Comparison of ENCODE assay signal across 21 cellular contexts in the genomic region with DNA sequence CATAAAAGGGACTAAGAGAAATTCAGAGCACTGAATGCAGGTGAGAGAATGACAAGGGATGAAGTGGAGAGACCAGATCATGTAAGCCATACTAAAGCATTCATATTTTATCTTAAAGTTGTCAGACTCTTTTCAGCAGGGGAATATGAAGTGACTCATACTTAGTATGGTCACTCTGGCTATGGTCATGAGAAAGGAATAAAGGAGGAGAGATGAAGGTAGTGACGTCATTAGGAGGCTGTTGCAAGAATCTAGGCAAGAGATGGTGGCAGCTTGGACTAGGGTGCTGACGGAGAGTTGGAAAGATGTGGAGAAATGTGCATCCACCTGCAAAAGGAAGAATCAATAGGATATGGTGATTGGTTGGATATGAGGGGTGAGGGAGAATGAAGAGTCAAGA.
DNase-seq lines count a peak whose midpoint lies in the region; ATAC-seq, FAIRE-seq and TF ChIP-seq lines count a peak whose summit lies in the region.
"Had no signal": no experiment of that assay in that cellular context is flagged by ENCODE, and none has a peak within 500 bp of the region (broad histone marks: within the 10 kb centered on the region; RNA-seq: fewer than 3 reads in every experiment).

No MANE protein-coding gene starts in this region.

- in situ Hi-C loops in HepG2 (cut with HindIII; ENCODE audit: extremely low pct_ligation_motif_present, low pct_unique_long_range_greater_than_20kb), result no loop called here

- no peaks in the 10 kb centered on the region for H3K9me3 ChIP-seq in HepG2 (ENCODE audit: low read length)
- no peaks in the 10 kb centered on the region for H3K9me3 ChIP-seq in right lobe of liver
- no peaks in the 10 kb centered on the region for H3K9me3 ChIP-seq in fibroblast of lung (ENCODE audit: control insufficient read depth, insufficient read depth, low read depth, low read length)

- WGBS in HepG2 (ENCODE audit: low lambda C conversion rate), result 17% methylated on average over 2 of the region's 2 CpGs
- 61% methylated on average over 2 of the region's 2 CpGs for WGBS in right lobe of liver (ENCODE audit: insufficient coverage, low coverage, low lambda C conversion rate, missing lambda C conversion rate)

- TF ChIP-seq RAD21 in HepG2 (CRISPR knock-in tag; IDR thresholded peaks at IDR 0.05), result no peak

- no peaks in the 10 kb centered on the region for H4K20me1 ChIP-seq in HepG2 (ENCODE audit: insufficient read depth, low read length)
- H4K20me1 ChIP-seq in fibroblast of lung (ENCODE audit: control insufficient read depth, extremely low read depth, insufficient read depth, low read length), result no peaks in the 10 kb centered on the region
- H4K20me1 ChIP-seq: BLaER1 treated with 17β-estradiol and CSF1 and Interleukin-3, amounts not matched to agents 10 nM and 100 nM had no signal

- no peak overlapping the region for H3K9ac ChIP-seq in HepG2 (ENCODE audit: insufficient read depth, low read depth, low read length)
- no peak overlapping the region for H3K9ac ChIP-seq in fibroblast of lung (ENCODE audit: insufficient read depth, low read length)
- H3K9ac ChIP-seq: BLaER1 treated with 17β-estradiol and CSF1 and Interleukin-3, amounts not matched to agents 10 nM and 100 nM had no signal

- no peak overlapping the region for H3K4me3 ChIP-seq in HepG2 (replicated peaks in 1 of 3; ENCODE audit: insufficient read depth in 1 of 3, low read depth in 2 of 3, low read length in 3 of 3)
- no peak overlapping the region for H3K4me3 ChIP-seq in right lobe of liver
- no peak overlapping the region for H3K4me3 ChIP-seq in fibroblast of lung (replicated peaks in 1 of 4; ENCODE audit: control extremely low read depth in 1 of 4, insufficient read depth in 1 of 4, low read depth in 3 of 4, low read length in 4 of 4)
- H3K4me3 ChIP-seq: BLaER1 treated with 17β-estradiol and CSF1 and Interleukin-3, amounts not matched to agents 10 nM and 100 nM; SK-N-MC had no signal

- no peak for FAIRE-seq in HepG2 (lab: Jason Lieb, UNC)
- FAIRE-seq: H1 had no signal

- H3K4me2 ChIP-seq in HepG2 (ENCODE audit: low read depth, low read length), result no peak overlapping the region
- H3K4me2 ChIP-seq in fibroblast of lung (ENCODE audit: extremely low read depth, insufficient read depth, low read length), result no peak overlapping the region

- ATAC-seq in HepG2, result no peak
- no peak for ATAC-seq in right lobe of liver
- ATAC-seq in GM19463 (IDR thresholded peaks at IDR 0.05; ENCODE audit: unreplicated experiment), result no peak
- ATAC-seq in GM19328 (IDR thresholded peaks at IDR 0.05; ENCODE audit: unreplicated experiment), result no peak
- ATAC-seq: CD8-positive, alpha-beta T cell had no signal

- DNase-seq in HepG2 (ENCODE audit: low spot score) (no peak), right lobe of liver (no peak), RPMI7951 (ENCODE audit: low read depth) (peak; percentile 31), fibroblast of lung (ENCODE audit: low read depth in 2 of 2) (peak; percentile 11 to 49), stromal cell of bone marrow (ENCODE audit: low read depth) (peak; percentile 26), glomerular visceral epithelial cell (ENCODE audit: extremely low spot score) (no peak)
- DNase-seq: 8988T; CD8-positive, alpha-beta T cell; DMS53; MM.1S; NCI-H1092; NCI-H1436 treated with DMSO at 0.1 percent for 48 hours; NCI-H2081; NCI-H774; OCI-M1; SHP77 had no signal

- intact Hi-C loops in HepG2 (cut with micrococcal nuclease; ENCODE audit: unreplicated experiment), result no loop called here
- intact Hi-C loops in right lobe of liver (cut with DNase I), result no loop called here

- TF ChIP-seq EP300 in HepG2 (IDR thresholded peaks at IDR 0.05; ENCODE audit: low read depth in 2 of 2, low read length in 2 of 2) (no peak), HepG2 (CRISPR knock-in tag; IDR thresholded peaks at IDR 0.05; ENCODE audit: borderline replicate concordance) (no peak)

- TF ChIP-seq POLR2A in HepG2 (IDR thresholded peaks at IDR 0.05; ENCODE audit: insufficient read depth in 1 of 2, low read depth in 2 of 2, low read length in 2 of 2), result no peak
- no peak for TF ChIP-seq POLR2A in right lobe of liver (IDR thresholded peaks at IDR 0.05)

- no peaks in the 10 kb centered on the region for H3K36me3 ChIP-seq in HepG2 (replicated peaks in 1 of 2; ENCODE audit: control insufficient read depth in 1 of 2, insufficient read depth in 2 of 2, low read length in 2 of 2)
- no peaks in the 10 kb centered on the region for H3K36me3 ChIP-seq in right lobe of liver
- H3K36me3 ChIP-seq in fibroblast of lung (ENCODE audit: control insufficient read depth, insufficient read depth, low read length), result no peaks in the 10 kb centered on the region
- H3K36me3 ChIP-seq: BLaER1 treated with 17β-estradiol and CSF1 and Interleukin-3, amounts not matched to agents 10 nM and 100 nM had no signal

- H3K4me1 ChIP-seq in HepG2 (ENCODE audit: insufficient read depth, low read length) (no peaks in the 10 kb centered on the region), right lobe of liver (no peaks in the 10 kb centered on the region), fibroblast of lung (ENCODE audit: control insufficient read depth, extremely low read depth, insufficient read depth, low read length) (no peaks in the 10 kb centered on the region)

- BruUV-seq in HepG2 (replicated peaks; lab: Mats Ljungman, UMichigan), result no TSS peak

- H3K79me2 ChIP-seq in HepG2 (ENCODE audit: insufficient read depth, low read length) (no peaks in the 10 kb centered on the region), fibroblast of lung (ENCODE audit: control insufficient read depth, insufficient read depth, low read length) (no peaks in the 10 kb centered on the region)

- H3K27me3 ChIP-seq in HepG2 (ENCODE audit: control insufficient read depth in 1 of 2, insufficient read depth in 2 of 2, low read length in 2 of 2) (no peaks in the 10 kb centered on the region), right lobe of liver (no peaks in the 10 kb centered on the region), fibroblast of lung (ENCODE audit: control insufficient read depth, insufficient read depth, low read length) (no peaks in the 10 kb centered on the region)
- H3K27me3 ChIP-seq: BLaER1 treated with 17β-estradiol and CSF1 and Interleukin-3, amounts not matched to agents 10 nM and 100 nM had no signal

- CTCF ChIA-PET in HepG2 (lab: Yijun Ruan, JAX; ENCODE audit: low intra/inter-chr PET ratio, low total read pairs), result no interaction called here

- TF ChIP-seq CTCF in HepG2 (CRISPR knock-in tag; IDR thresholded peaks at IDR 0.05) (no peak), right lobe of liver (IDR thresholded peaks at IDR 0.05) (no peak), fibroblast of lung (conservative IDR thresholded peaks at IDR 0.05 in 1 of 2, IDR thresholded peaks at IDR 0.05 in 1 of 2; ENCODE audit: low read depth in 1 of 2, low read length in 2 of 2) (no peak)

- POLR2A ChIA-PET in HepG2 (lab: Yijun Ruan, JAX), result no interaction called here

- H2AFZ ChIP-seq in HepG2 (ENCODE audit: low read length), result no peak overlapping the region
- H2AFZ ChIP-seq in fibroblast of lung (ENCODE audit: low read length), result no peak overlapping the region

- H3K27ac ChIP-seq in HepG2 (ENCODE audit: extremely low read length, insufficient read depth, low read length) (no peak overlapping the region), right lobe of liver (no peak overlapping the region), fibroblast of lung (ENCODE audit: insufficient read depth, low read length) (no peak overlapping the region)
- H3K27ac ChIP-seq: BLaER1 treated with 17β-estradiol and CSF1 and Interleukin-3, amounts not matched to agents 10 nM and 100 nM; SK-N-MC had no signal

TF ChIP-seq in HepG2, 621 proteins besides CTCF, POLR2A, EP300 and RAD21:
- peak; percentile 100 for TF ChIP-seq ATF7 (IDR thresholded peaks at IDR 0.05)
- no peak for TF ChIP-seq ATF7 (CRISPR knock-in tag; IDR thresholded peaks at IDR 0.05)
- TF ChIP-seq ARID2 (CRISPR knock-in tag; IDR thresholded peaks at IDR 0.05; ENCODE audit: borderline replicate concordance), result no peak
- TF ChIP-seq, protein P1, sequence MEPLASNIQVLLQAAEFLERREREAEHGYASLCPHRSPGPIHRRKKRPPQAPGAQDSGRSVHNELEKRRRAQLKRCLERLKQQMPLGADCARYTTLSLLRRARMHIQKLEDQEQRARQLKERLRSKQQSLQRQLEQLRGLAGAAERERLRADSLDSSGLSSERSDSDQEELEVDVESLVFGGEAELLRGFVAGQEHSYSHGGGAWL (CRISPR knock-in tag; IDR thresholded peaks at IDR 0.05), result no peak
- TF ChIP-seq ZNF34 (CRISPR knock-in tag; IDR thresholded peaks at IDR 0.05; ENCODE audit: borderline replicate concordance), result no peak
- no peak for TF ChIP-seq SP4 (CRISPR knock-in tag; IDR thresholded peaks at IDR 0.05)
- no peak for TF ChIP-seq ZMYM2 (CRISPR knock-in tag; IDR thresholded peaks at IDR 0.05)
- TF ChIP-seq ASH2L (IDR thresholded peaks at IDR 0.05; ENCODE audit: insufficient read length, low read depth, low read length), result no peak
- no peak for TF ChIP-seq CREM (IDR thresholded peaks at IDR 0.05)
- TF ChIP-seq CREM (CRISPR knock-in tag; IDR thresholded peaks at IDR 0.05), result no peak
- no peak for TF ChIP-seq RARG (CRISPR knock-in tag; IDR thresholded peaks at IDR 0.05; ENCODE audit: low read depth)
- TF ChIP-seq IRX3 (CRISPR knock-in tag; IDR thresholded peaks at IDR 0.05; ENCODE audit: borderline replicate concordance, low read depth), result no peak
- TF ChIP-seq CREB1 (IDR thresholded peaks at IDR 0.05), result peak; percentile 98
- TF ChIP-seq CREB1 (CRISPR knock-in tag; IDR thresholded peaks at IDR 0.05), result no peak

Comparison
In these comparisons a context has a peak if more than half of its experiments do, and no peak if none do; other contexts are left out.
1. DNase-seq: peak in RPMI7951 (single experiment), fibroblast of lung (2 of 2) and stromal cell of bone marrow (single experiment); none in HepG2 (single experiment), right lobe of liver (0 of 3) and glomerular visceral epithelial cell (single experiment).